Comparison of ENCODE assay signal across 8 cellular contexts in the genomic region with DNA sequence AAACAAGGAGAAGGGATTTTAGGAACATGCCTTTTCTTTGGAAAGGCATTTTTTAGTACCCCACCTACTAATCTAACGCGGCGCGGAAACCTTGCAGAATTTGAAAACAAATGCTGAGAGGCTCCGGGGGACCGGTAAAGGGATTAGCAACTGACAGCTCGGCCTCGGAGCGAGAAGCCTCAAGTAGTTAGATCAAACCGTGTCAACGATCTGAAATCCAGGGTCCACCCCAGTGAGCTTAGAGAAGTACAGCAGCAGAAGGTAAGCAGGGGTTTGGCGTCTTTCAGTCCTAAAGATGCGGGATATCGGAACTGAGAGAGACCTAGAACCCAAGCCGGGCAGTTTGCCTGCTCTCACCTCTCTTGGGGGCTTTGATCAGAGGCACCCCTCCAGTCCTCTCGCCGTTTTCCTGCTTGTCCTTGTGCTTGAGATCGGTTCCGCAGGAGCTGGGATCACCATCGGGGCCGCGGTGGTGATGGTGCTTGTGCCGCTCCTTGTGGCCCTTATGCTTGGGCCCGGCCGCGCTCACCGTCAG. TPM values are rescaled to one million over a fixed set of nuclear protein-coding genes. Genes with fewer than 3 reads are reported as not detected.
DNase-seq lines count a peak whose midpoint lies in the region; ATAC-seq and TF ChIP-seq lines count a peak whose summit lies in the region.

No MANE protein-coding gene starts in this region.

- no peak overlapping the region for H2BK12ac ChIP-seq in H9 (ENCODE audit: insufficient read length, low read depth, low read length)

- H2BK5ac ChIP-seq in H9 (ENCODE audit: insufficient read length, low read length) = no peak overlapping the region

- H3K79me1 ChIP-seq in H9 (ENCODE audit: insufficient read depth, low read depth, low read length, poor library complexity, severe bottlenecking) = no peaks in the 10 kb centered on the region

- peak overlapping the region; percentile 82 for H3K14ac ChIP-seq in H9 (ENCODE audit: insufficient read depth, low read length)

- H3K4me1 Mint-ChIP-seq in H9 = peaks cover 13 to 22% of the 10 kb centered on the region in 2 experiments
- peaks cover 42% of the 10 kb centered on the region for H3K4me1 Mint-ChIP-seq in activated naive CD8-positive, alpha-beta T cell (ENCODE audit: low read depth)

- H4K91ac ChIP-seq in H9 (ENCODE audit: insufficient read length, low read depth, low read length) = no peak overlapping the region

- H3K4me2 ChIP-seq in H9 (ENCODE audit: insufficient read depth, insufficient read length, low read length) = peak overlapping the region; percentile 83

- no peak overlapping the region for H3T11ph ChIP-seq in H9 (ENCODE audit: low read length)

- H3K4me1 ChIP-seq in H9 (ENCODE audit: insufficient read depth, low read length) (no peaks in the 10 kb centered on the region), prostate gland (replicated peaks) (no peaks in the 10 kb centered on the region)

- TF ChIP-seq POLR2A in prostate gland (IDR thresholded peaks at IDR 0.05) = no peak

- no peak overlapping the region for H2AFZ ChIP-seq in H9 (ENCODE audit: low read length)

- H3K23me2 ChIP-seq in H9 (ENCODE audit: insufficient read length, low read depth, low read length, poor library complexity, severe bottlenecking) = no peaks in the 10 kb centered on the region

- peak overlapping the region; percentile 94 to 99 for H3K4me3 Mint-ChIP-seq in H9
- peak overlapping the region; percentile 98 for H3K4me3 Mint-ChIP-seq in activated naive CD8-positive, alpha-beta T cell

- no peak overlapping the region for H2BK120ac ChIP-seq in H9 (ENCODE audit: low read depth, low read length, poor library complexity, severe bottlenecking)

- H2AK5ac ChIP-seq in H9 (ENCODE audit: insufficient read length, low read length) = no peak overlapping the region

- no peak overlapping the region for H3K23ac ChIP-seq in H9 (ENCODE audit: insufficient read length, low read depth, low read length)

- intact Hi-C loops in left ventricle myocardium superior (cut with micrococcal nuclease) (loop anchor here (10.0 kb wide), 1 partner anchor 57 kb away; a partner anchor contains a TSS), prostate gland (cut with DNase I) (loop anchor here (5.0 kb wide), 1 partner anchor 54 kb away; a partner anchor contains a TSS)

- no peak overlapping the region for H2BK20ac ChIP-seq in H9 (ENCODE audit: low read depth, low read length, poor library complexity, severe bottlenecking)

- peaks cover 24% of the 10 kb centered on the region; the same call in 1 of the 2 replicates for H3K79me2 ChIP-seq in H9 (ENCODE audit: insufficient read depth, low read length)

- H3K56ac ChIP-seq in H9 (ENCODE audit: insufficient read length, low read depth, low read length) = no peak overlapping the region

- peak overlapping the region; percentile 52 for H3K18ac ChIP-seq in H9 (ENCODE audit: insufficient read length, low read depth, low read length)

- no peak overlapping the region for H2BK15ac ChIP-seq in H9 (ENCODE audit: low read depth, low read length)

- H4K5ac ChIP-seq in H9 (ENCODE audit: insufficient read length, low read depth, low read length) = no peak overlapping the region

- H4K20me1 ChIP-seq in H9 (ENCODE audit: control insufficient read depth, insufficient read depth, insufficient read length) = no peaks in the 10 kb centered on the region

- H3K9me3 ChIP-seq in H9 (ENCODE audit: control insufficient read depth, low read depth, low read length) (no peaks in the 10 kb centered on the region), prostate gland (no peaks in the 10 kb centered on the region)

- ATAC-seq in left ventricle myocardium superior (peak; percentile 51), HG03520 (IDR thresholded peaks at IDR 0.05; ENCODE audit: unreplicated experiment) (no peak)

- peak overlapping the region; percentile 82 to 96 (median 93) for H3K27ac Mint-ChIP-seq in H9
- peak overlapping the region; percentile 96 for H3K27ac Mint-ChIP-seq in activated naive CD8-positive, alpha-beta T cell

- peaks cover 3 to 13% (median 5%) of the 10 kb centered on the region in 3 experiments for H3K36me3 Mint-ChIP-seq in H9 (ENCODE audit: insufficient read depth in 1 of 3, low read depth in 3 of 3)
- peaks cover 4% of the 10 kb centered on the region for H3K36me3 Mint-ChIP-seq in activated naive CD8-positive, alpha-beta T cell

- H3K9ac ChIP-seq in H9 (ENCODE audit: extremely low read depth, insufficient read length, low read length) = peak overlapping the region; percentile 84

- DNase-seq in DMS79 treated with DMSO at 0.1 percent for 48 hours (lab: John Stamatoyannopoulos, UW) = peak; percentile 55
- no peak for DNase-seq in DMS79 (lab: John Stamatoyannopoulos, UW)
- DNase-seq in H9 = peak; percentile 35
- DNase-seq in NCI-H524 treated with DMSO at 0.1 percent for 48 hours (lab: John Stamatoyannopoulos, UW) = peak; percentile 15
- DNase-seq in left ventricle myocardium superior = no peak
- DNase-seq in prostate gland (ENCODE audit: low spot score) = peak; percentile 9

- no peak overlapping the region for H3K4ac ChIP-seq in H9 (ENCODE audit: low read depth, low read length)

- TF ChIP-seq CTCF in H9 (conservative IDR thresholded peaks at IDR 0.05) (no peak), prostate gland (IDR thresholded peaks at IDR 0.05) (no peak)

- H3K27ac ChIP-seq in H9 (ENCODE audit: insufficient read length, low read depth, low read length) (no peak overlapping the region), prostate gland (peak overlapping the region; percentile 90 to 94)

- no peak overlapping the region for H4K8ac ChIP-seq in H9 (replicated peaks; ENCODE audit: insufficient read length, low read depth, low read length)

- 0 out of 5 replicates have a peak, but pooled peaks cover 0 to 3% of the 10 kb centered on the region in 2 experiments for H3K9me3 Mint-ChIP-seq in H9
- H3K9me3 Mint-ChIP-seq in activated naive CD8-positive, alpha-beta T cell (ENCODE audit: low read depth) = no peaks in the 10 kb centered on the region

- no peaks in the 10 kb centered on the region for H3K36me3 ChIP-seq in prostate gland

- no CpG with 5 or more reads among the region's 27 CpGs for WGBS in H9 (ENCODE audit: extremely low coverage, insufficient read length, low lambda C conversion rate)
- under 1% methylated on average over 27 of the region's 27 CpGs for WGBS in prostate gland

- no peaks in the 10 kb centered on the region for H3K27me3 Mint-ChIP-seq in H9 (ENCODE audit: low read depth)
- no peaks in the 10 kb centered on the region for H3K27me3 Mint-ChIP-seq in activated naive CD8-positive, alpha-beta T cell

- peak overlapping the region; percentile 76 to 94 for H3K4me3 ChIP-seq in prostate gland

- no peaks in the 10 kb centered on the region for H3K27me3 ChIP-seq in H9 (ENCODE audit: insufficient read depth, low read length)
- no peaks in the 10 kb centered on the region for H3K27me3 ChIP-seq in prostate gland (replicated peaks; ENCODE audit: insufficient read depth)

RNA-seq across cellular contexts. Expression of a gene that starts 0.9 kb away (rescaled TPM):
- 11.0 and 11.4 TPM in 2 replicates for total RNA-seq in H9 (2021)
- total RNA-seq in left ventricle myocardium superior = 11.6 TPM
- total RNA-seq in prostate gland = 10 to 100 TPM; 23.1 to 24.0 TPM

RNA-seq across cellular contexts. Expression of a gene that starts 52.1 kb away (rescaled TPM):
- 28.4 and 32.1 TPM in 2 replicates for total RNA-seq in H9 (2021)
- 7.3 TPM for total RNA-seq in left ventricle myocardium superior
- 10 to 100 TPM; 11.7 to 13.4 TPM for total RNA-seq in prostate gland

Comparison
In these comparisons a context has a peak if more than half of its experiments do, and no peak if none do; other contexts are left out.
1. DNase-seq: peak in DMS79 treated with DMSO at 0.1 percent for 48 hours (single experiment), H9 (single experiment), NCI-H524 treated with DMSO at 0.1 percent for 48 hours (single experiment) and prostate gland (single experiment); none in DMS79 (single experiment) and left ventricle myocardium superior (single experiment).